11 cellular contexts compared by ENCODE assay signal in the genomic region with DNA sequence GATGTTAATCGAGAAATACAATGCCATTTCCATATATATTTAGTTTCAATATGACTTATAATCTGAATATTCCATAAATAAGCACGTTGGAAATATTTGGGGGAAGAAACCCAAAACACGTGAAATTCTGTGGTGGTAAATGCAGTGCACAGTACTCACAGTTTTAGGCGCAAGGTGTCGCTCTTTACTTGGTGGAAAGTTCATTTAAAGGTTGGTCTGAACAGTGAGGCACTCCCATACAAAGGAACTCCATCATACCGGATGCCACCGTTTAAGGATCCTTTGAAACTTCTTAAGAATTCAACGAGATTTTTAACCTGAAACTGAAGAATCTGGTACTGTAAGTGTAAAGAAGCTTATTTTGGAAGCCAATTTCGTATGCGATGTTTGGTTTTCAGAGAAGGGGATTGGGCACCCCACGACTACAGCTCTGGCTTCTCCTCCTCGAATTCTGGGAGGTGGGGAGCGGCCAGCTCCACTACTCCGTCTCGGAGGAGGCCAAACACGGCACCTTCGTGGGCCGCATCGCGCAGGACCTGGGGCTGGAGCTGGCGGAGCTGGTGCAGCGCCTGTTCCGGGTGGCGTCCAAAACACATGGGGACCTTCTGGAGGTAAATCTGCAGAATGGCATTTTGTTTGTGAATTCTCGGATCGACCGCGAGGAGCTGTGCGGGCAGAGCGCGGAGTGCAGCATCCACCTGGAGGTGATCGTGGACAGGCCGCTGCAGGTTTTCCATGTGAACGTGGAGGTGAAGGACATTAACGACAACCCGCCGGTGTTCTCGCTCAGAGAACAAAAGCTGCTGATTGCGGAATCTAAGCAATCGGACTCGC. TPM values are rescaled to one million over a fixed set of nuclear protein-coding genes. Genes with fewer than 3 reads are reported as not detected.
DNase-seq lines count a peak whose midpoint lies in the region; ATAC-seq, FAIRE-seq and TF ChIP-seq lines count a peak whose summit lies in the region.
"Had no signal": no experiment of that assay in that cellular context is flagged by ENCODE, and none has a peak within 500 bp of the region (broad histone marks: within the 10 kb centered on the region; RNA-seq: fewer than 3 reads in every experiment).

A gene with protein sequence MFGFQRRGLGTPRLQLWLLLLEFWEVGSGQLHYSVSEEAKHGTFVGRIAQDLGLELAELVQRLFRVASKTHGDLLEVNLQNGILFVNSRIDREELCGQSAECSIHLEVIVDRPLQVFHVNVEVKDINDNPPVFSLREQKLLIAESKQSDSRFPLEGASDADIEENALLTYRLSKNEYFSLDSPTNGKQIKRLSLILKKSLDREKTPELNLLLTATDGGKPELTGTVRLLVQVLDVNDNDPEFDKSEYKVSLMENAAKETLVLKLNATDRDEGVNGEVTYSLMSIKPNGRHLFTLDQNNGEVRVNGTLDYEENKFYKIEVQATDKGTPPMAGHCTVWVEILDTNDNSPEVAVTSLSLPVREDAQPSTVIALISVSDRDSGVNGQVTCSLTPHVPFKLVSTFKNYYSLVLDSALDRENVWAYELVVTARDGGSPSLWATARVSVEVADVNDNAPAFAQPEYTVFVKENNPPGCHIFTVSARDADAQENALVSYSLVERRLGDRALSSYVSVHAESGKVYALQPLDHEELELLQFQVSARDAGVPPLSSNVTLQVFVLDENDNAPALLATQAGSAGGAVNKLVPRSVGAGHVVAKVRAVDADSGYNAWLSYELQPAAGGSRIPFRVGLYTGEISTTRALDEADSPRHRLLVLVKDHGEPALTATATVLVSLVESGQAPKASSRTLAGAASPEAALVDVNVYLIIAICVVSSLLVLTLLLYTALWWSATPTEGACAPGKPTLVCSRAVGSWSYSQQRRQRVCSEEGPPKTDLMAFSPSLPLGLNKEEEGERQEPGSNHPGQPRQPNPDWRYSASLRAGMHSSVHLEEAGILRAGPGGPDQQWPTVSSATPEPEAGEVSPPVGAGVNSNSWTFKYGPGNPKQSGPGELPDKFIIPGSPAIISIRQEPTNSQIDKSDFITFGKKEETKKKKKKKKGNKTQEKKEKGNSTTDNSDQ (plus strand): TSS at position 237 of the 834 bp plus-strand sequence. CDS start 147 bp downstream, at position 384.

- H3K27me3 Mint-ChIP-seq in naive thymus-derived CD4-positive, alpha-beta T cell: peaks cover 0 to 61% (median 43%) of the 10 kb centered on the region in 5 donors
- H3K27me3 Mint-ChIP-seq in activated CD8-positive, alpha-beta T cell treated with anti-CD3 and anti-CD28 coated beads, Interleukin-2, amount 10 ng/mL, durations not matched to agents 7 days and 5 days (ENCODE audit: low read depth): no peaks in the 10 kb centered on the region

- H3K36me3 ChIP-seq in HUES6 (ENCODE audit: control insufficient read depth, insufficient read depth, low read length): peaks cover 16% of the 10 kb centered on the region
- H3K36me3 ChIP-seq in adipocyte (ENCODE audit: control insufficient read depth, insufficient read depth, low read length, severe bottlenecking): no peaks in the 10 kb centered on the region
- no peaks in the 10 kb centered on the region for H3K36me3 ChIP-seq in keratinocyte (ENCODE audit: control insufficient read depth in 2 of 2, extremely low read depth in 1 of 2, insufficient read depth in 2 of 2, low read length in 2 of 2)
- H3K36me3 ChIP-seq in naive thymus-derived CD4-positive, alpha-beta T cell (ENCODE audit: control insufficient read depth in 2 of 3, insufficient read depth in 3 of 3, low read length in 3 of 3): no peaks in the 10 kb centered on the region
- H3K36me3 ChIP-seq: Peyer's patch had no signal

- H3K27ac ChIP-seq in HUES6 (ENCODE audit: low read depth, low read length) (no peak within 1 kb of the TSS), keratinocyte (ENCODE audit: control insufficient read depth, insufficient read depth, low read length) (no peak within 1 kb of the TSS)
- no peak within 1 kb of the TSS for H3K27ac ChIP-seq in naive thymus-derived CD4-positive, alpha-beta T cell (ENCODE audit: low read depth, low read length)
- H3K27ac ChIP-seq: Peyer's patch had no signal

- no peaks in the 10 kb centered on the region for H3K79me2 ChIP-seq in keratinocyte (ENCODE audit: control insufficient read depth, insufficient read depth, low read length)

- H3K9me3 ChIP-seq in HUES6 (ENCODE audit: control insufficient read depth, insufficient read depth, low read depth, low read length): peaks cover 2% of the 10 kb centered on the region; the same call in 1 of the 2 replicates
- peaks cover 30% of the 10 kb centered on the region for H3K9me3 ChIP-seq in adipocyte (ENCODE audit: control insufficient read depth, low read length)
- H3K9me3 ChIP-seq in keratinocyte (ENCODE audit: control insufficient read depth, low read depth, low read length): peaks cover 13% of the 10 kb centered on the region
- H3K9me3 ChIP-seq in naive thymus-derived CD4-positive, alpha-beta T cell (ENCODE audit: control insufficient read depth in 2 of 3, low read length in 3 of 3): peaks cover 0 to 19% (median 0%) of the 10 kb centered on the region in 3 experiments

- H3K9ac ChIP-seq in HUES6 (ENCODE audit: low read length): peak within 1 kb of the TSS; percentile 59
- H3K9ac ChIP-seq in adipocyte (ENCODE audit: low read length): no peak within 1 kb of the TSS
- no peak within 1 kb of the TSS for H3K9ac ChIP-seq in keratinocyte (ENCODE audit: control insufficient read depth, extremely low read depth, insufficient read depth, low read length)

- POLR2A ChIA-PET in naive thymus-derived CD4-positive, alpha-beta T cell (lab: Charles Lee): no interaction called here
- POLR2A ChIA-PET in activated CD8-positive, alpha-beta T cell treated with anti-CD3 and anti-CD28 coated beads, Interleukin-2, amount 10 ng/mL, durations not matched to agents 7 days and 5 days (lab: Charles Lee): no interaction called here

- H3K9me3 Mint-ChIP-seq in naive thymus-derived CD4-positive, alpha-beta T cell: peaks cover 0 to 63% (median 21%) of the 10 kb centered on the region in 11 donors
- H3K9me3 Mint-ChIP-seq in activated CD8-positive, alpha-beta T cell treated with anti-CD3 and anti-CD28 coated beads, Interleukin-2, amount 10 ng/mL, durations not matched to agents 7 days and 5 days (ENCODE audit: insufficient read depth): peaks cover 15% of the 10 kb centered on the region

- H4K20me1 ChIP-seq in keratinocyte (ENCODE audit: control insufficient read depth, extremely low read depth, insufficient read depth, low read length): no peaks in the 10 kb centered on the region

- peak in 2 of 3 experiments; percentile 5 to 37 for TF ChIP-seq CTCF in keratinocyte (optimal IDR thresholded peaks at IDR 0.05 in 1 of 3, IDR thresholded peaks at IDR 0.05 in 1 of 3, conservative IDR thresholded peaks at IDR 0.05 in 1 of 3; ENCODE audit: extremely low read depth in 1 of 3, insufficient read depth in 2 of 3, low read length in 3 of 3)

- H3K36me3 Mint-ChIP-seq in naive thymus-derived CD4-positive, alpha-beta T cell: peaks cover 0 to 14% (median 2%) of the 10 kb centered on the region in 5 donors
- H3K36me3 Mint-ChIP-seq in activated CD8-positive, alpha-beta T cell treated with anti-CD3 and anti-CD28 coated beads, Interleukin-2, amount 10 ng/mL, durations not matched to agents 7 days and 5 days (ENCODE audit: low read depth): no peaks in the 10 kb centered on the region
- H3K36me3 Mint-ChIP-seq: CD4-positive, CD25-positive, alpha-beta regulatory T cell had no signal

- no peaks in the 10 kb centered on the region for H3K4me1 Mint-ChIP-seq in naive thymus-derived CD4-positive, alpha-beta T cell
- no peaks in the 10 kb centered on the region for H3K4me1 Mint-ChIP-seq in activated CD8-positive, alpha-beta T cell treated with anti-CD3 and anti-CD28 coated beads, Interleukin-2, amount 10 ng/mL, durations not matched to agents 7 days and 5 days (ENCODE audit: low read depth)
- H3K4me1 Mint-ChIP-seq: CD4-positive, CD25-positive, alpha-beta regulatory T cell; stimulated activated naive B cell treated with anti-CD40 and anti-IgM and Interleukin-4, amounts not matched to agents 10 μg/mL and 1 μg/mL and 100 μg/mL, for 72 hours had no signal

- H3K9me1 ChIP-seq in keratinocyte (ENCODE audit: control insufficient read depth, extremely low read depth, insufficient read depth, low read length): no peaks in the 10 kb centered on the region

- intact Hi-C loops in naive thymus-derived CD4-positive, alpha-beta T cell (cut with micrococcal nuclease): no loop called here

- H2AFZ ChIP-seq in keratinocyte (ENCODE audit: control insufficient read depth, low read length): no peak within 1 kb of the TSS

- peak within 1 kb of the TSS in 1 of 10 donors; percentile 20 for H3K4me3 Mint-ChIP-seq in naive thymus-derived CD4-positive, alpha-beta T cell
- no peak within 1 kb of the TSS for H3K4me3 Mint-ChIP-seq in activated CD8-positive, alpha-beta T cell treated with anti-CD3 and anti-CD28 coated beads, Interleukin-2, amount 10 ng/mL, durations not matched to agents 7 days and 5 days
- H3K4me3 Mint-ChIP-seq: CD4-positive, CD25-positive, alpha-beta regulatory T cell; stimulated activated naive B cell treated with anti-CD40 and anti-IgM and Interleukin-4, amounts not matched to agents 10 μg/mL and 1 μg/mL and 100 μg/mL, for 72 hours had no signal

- peak within 1 kb of the TSS in 1 of 9 donors; percentile 33 for H3K27ac Mint-ChIP-seq in naive thymus-derived CD4-positive, alpha-beta T cell
- H3K27ac Mint-ChIP-seq in activated CD8-positive, alpha-beta T cell treated with anti-CD3 and anti-CD28 coated beads, Interleukin-2, amount 10 ng/mL, durations not matched to agents 7 days and 5 days: no peak within 1 kb of the TSS
- H3K27ac Mint-ChIP-seq: CD4-positive, CD25-positive, alpha-beta regulatory T cell; stimulated activated naive B cell treated with anti-CD40 and anti-IgM and Interleukin-4, amounts not matched to agents 10 μg/mL and 1 μg/mL and 100 μg/mL, for 72 hours had no signal

- DNase-seq in AG08395 (ENCODE audit: low spot score): peak; percentile 10
- peak; percentile 8 for DNase-seq in adipocyte (ENCODE audit: low read depth)
- no peak for DNase-seq in keratinocyte (ENCODE audit: low read depth, low spot score)
- no peak for DNase-seq in effector CD4-positive, alpha-beta T cell
- no peak for DNase-seq in naive thymus-derived CD4-positive, alpha-beta T cell
- DNase-seq in activated CD8-positive, alpha-beta T cell treated with anti-CD3 and anti-CD28 coated beads, Interleukin-2, amount 10 ng/mL, durations not matched to agents 7 days and 5 days: no peak
- DNase-seq: Peyer's patch; stimulated activated naive B cell treated with anti-CD40 and anti-IgM and Interleukin-4, amounts not matched to agents 10 μg/mL and 1 μg/mL and 100 μg/mL, for 72 hours had no signal

- H3K4me3 ChIP-seq in HUES6 (ENCODE audit: low read depth, low read length): peak within 1 kb of the TSS; percentile 54
- no peak within 1 kb of the TSS for H3K4me3 ChIP-seq in adipocyte (ENCODE audit: low read length)
- no peak within 1 kb of the TSS for H3K4me3 ChIP-seq in keratinocyte (ENCODE audit: control insufficient read depth in 2 of 3, extremely low read depth in 1 of 3, insufficient read depth in 2 of 3, low read depth in 1 of 3, low read length in 3 of 3)
- H3K4me3 ChIP-seq in naive thymus-derived CD4-positive, alpha-beta T cell (ENCODE audit: low read length): no peak within 1 kb of the TSS
- H3K4me3 ChIP-seq: Peyer's patch had no signal

- ATAC-seq in HG02642 (IDR thresholded peaks at IDR 0.05; ENCODE audit: poor library complexity, unreplicated experiment): no peak
- ATAC-seq in naive thymus-derived CD4-positive, alpha-beta T cell: no peak
- no peak for ATAC-seq in activated CD8-positive, alpha-beta T cell treated with anti-CD3 and anti-CD28 coated beads, Interleukin-2, amount 10 ng/mL, durations not matched to agents 7 days and 5 days
- ATAC-seq: stimulated activated naive B cell treated with anti-CD40 and anti-IgM and Interleukin-4, amounts not matched to agents 10 μg/mL and 1 μg/mL and 100 μg/mL, for 72 hours had no signal

- H3K4me1 ChIP-seq in HUES6 (ENCODE audit: control insufficient read depth, insufficient read depth, low read length): no peaks in the 10 kb centered on the region
- H3K4me1 ChIP-seq in adipocyte (ENCODE audit: control insufficient read depth, insufficient read depth, low read length): no peaks in the 10 kb centered on the region
- H3K4me1 ChIP-seq in keratinocyte (ENCODE audit: control insufficient read depth, extremely low read depth, insufficient read depth, low read length): no peaks in the 10 kb centered on the region
- no peaks in the 10 kb centered on the region for H3K4me1 ChIP-seq in naive thymus-derived CD4-positive, alpha-beta T cell (ENCODE audit: control insufficient read depth in 2 of 2, insufficient read depth in 2 of 2, low read length in 2 of 2)
- H3K4me1 ChIP-seq: Peyer's patch had no signal

- no peaks in the 10 kb centered on the region for H3K27me3 ChIP-seq in HUES6 (ENCODE audit: control insufficient read depth, insufficient read depth, low read length)
- no peaks in the 10 kb centered on the region for H3K27me3 ChIP-seq in adipocyte (replicated peaks; ENCODE audit: control insufficient read depth, insufficient read depth, low read length)
- no peaks in the 10 kb centered on the region for H3K27me3 ChIP-seq in keratinocyte (ENCODE audit: control insufficient read depth, extremely low read depth, insufficient read depth, low read length)
- H3K27me3 ChIP-seq in naive thymus-derived CD4-positive, alpha-beta T cell (ENCODE audit: control insufficient read depth in 2 of 2, insufficient read depth in 2 of 2, low read length in 2 of 2): peaks cover 0 to 16% of the 10 kb centered on the region in 2 donors
- H3K27me3 ChIP-seq: Peyer's patch had no signal

- CTCF ChIA-PET in naive thymus-derived CD4-positive, alpha-beta T cell (lab: Charles Lee): no interaction called here
- CTCF ChIA-PET in activated CD8-positive, alpha-beta T cell treated with anti-CD3 and anti-CD28 coated beads, Interleukin-2, amount 10 ng/mL, durations not matched to agents 7 days and 5 days (lab: Charles Lee): interaction anchor here (0.9 to 1.0 kb wide), 2 partner anchors 62 to 173 kb away, joined by 3 to 5 read pairs; partner anchors contain the start of gene PCDHA4

- no peak within 1 kb of the TSS for H3K4me2 ChIP-seq in keratinocyte (ENCODE audit: control insufficient read depth, extremely low read depth, insufficient read depth, low read depth, low read length)

- dilution Hi-C loops in keratinocyte (cut with MboI; ENCODE audit: extremely low pct_ligation_motif_present, low sequenced_read_pairs): no loop called here

- FAIRE-seq in keratinocyte (lab: Jason Lieb, UNC): no peak

RNA-seq across cellular contexts. Expression of the gene that starts here (rescaled TPM):
- polyA plus RNA-seq in keratinocyte: 0.12 to 0.28 TPM in 2 of 3 replicates, not detected in the other
- polyA plus RNA-seq in keratinocyte (2011; ENCODE audit: low read depth): not detected
- 0.13 TPM in 1 of 2 replicates, not detected in the other for polyA plus RNA-seq in keratinocyte (2011; cell fraction: cytosol; rRNA removed)
- 0.11 and 0.14 TPM in 2 replicates for polyA plus RNA-seq in keratinocyte (2011; cell fraction: nucleus; rRNA removed)
- not detected in 2 replicates for polyA plus RNA-seq in keratinocyte (2012; ENCODE audit: low replicate concordance)
- 0.33 to 0.96 TPM (median 0.64 TPM) in 3 replicates for polyA minus RNA-seq in keratinocyte
- polyA minus RNA-seq in keratinocyte (2011; cell fraction: cytosol; rRNA and poly(A)+ RNA removed): not detected
- 1.9 and 2.4 TPM in 2 replicates for polyA minus RNA-seq in keratinocyte (2011; cell fraction: nucleus; rRNA and poly(A)+ RNA removed)
- total RNA-seq in naive thymus-derived CD4-positive, alpha-beta T cell: not detected
- not detected for polyA plus RNA-seq in naive thymus-derived CD4-positive, alpha-beta T cell
- not detected for total RNA-seq in activated CD8-positive, alpha-beta T cell treated with anti-CD3 and anti-CD28 coated beads, Interleukin-2, amount 10 ng/mL, durations not matched to agents 7 days and 5 days
- total RNA-seq: CD4-positive, CD25-positive, alpha-beta regulatory T cell had no signal
- polyA plus RNA-seq: CD4-positive, CD25-positive, alpha-beta regulatory T cell had no signal

Comparison
In these comparisons a context has a peak if more than half of its experiments do, and no peak if none do; other contexts are left out.
1. DNase-seq: peak in AG08395 (single experiment) and adipocyte (single experiment); none in keratinocyte (single experiment), effector CD4-positive, alpha-beta T cell (single experiment), naive thymus-derived CD4-positive, alpha-beta T cell (0 of 9) and activated CD8-positive, alpha-beta T cell treated with anti-CD3 and anti-CD28 coated beads, Interleukin-2, amount 10 ng/mL, durations not matched to agents 7 days and 5 days (single experiment).